In the genomic region with DNA sequence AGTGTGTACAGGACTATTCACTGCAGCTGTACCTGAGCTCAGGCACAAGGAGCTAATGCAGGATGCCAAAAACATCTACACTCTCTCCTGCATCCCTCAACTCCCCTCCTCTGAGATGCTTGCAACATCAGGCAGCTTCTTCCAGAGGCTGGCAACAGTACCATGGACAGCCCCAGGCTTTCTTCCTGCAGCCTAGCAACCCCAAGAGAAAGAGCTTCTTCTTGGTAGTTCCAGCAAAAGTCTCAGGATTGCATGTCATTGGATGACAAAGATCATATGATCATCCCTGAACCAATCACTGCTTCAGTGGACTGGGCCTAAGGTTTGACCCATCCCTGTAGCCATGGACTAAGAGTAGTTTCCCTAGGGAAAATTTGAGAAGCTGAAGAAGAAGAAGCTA, we compare ENCODE assay signal across 15 cellular contexts. TPM values are rescaled to one million over a fixed set of nuclear protein-coding genes. Genes with fewer than 3 reads are reported as not detected.
DNase-seq lines count a peak whose midpoint lies in the region; ATAC-seq, FAIRE-seq and TF ChIP-seq lines count a peak whose summit lies in the region.
"Had no signal": no experiment of that assay in that cellular context is flagged by ENCODE, and none has a peak within 500 bp of the region (broad histone marks: within the 10 kb centered on the region; RNA-seq: fewer than 3 reads in every experiment).

No MANE protein-coding gene starts in this region.

- no TSS peak for BruUV-seq in HCT116 (replicated peaks; lab: Mats Ljungman, UMichigan)

- peaks cover 3% of the 10 kb centered on the region; the same call in 1 of the 2 replicates for H3K9me3 Mint-ChIP-seq in WTC11
- H3K9me3 Mint-ChIP-seq: activated T-cell treated with anti-CD3 and anti-CD28 coated beads, Interleukin-2, amount 50 U/mL, for 24 hours; stimulated activated effector memory CD8-positive, alpha-beta T cell treated with anti-CD3 and anti-CD28 coated beads, Interleukin-12 subunit alpha, Interleukin-12 subunit beta, amount 100 ng/mL, for 72 hours had no signal

- H3K27ac ChIP-seq in A549 (no peak overlapping the region), HCT116 (ENCODE audit: low read depth, low read length) (no peak overlapping the region), tibial artery (no peak overlapping the region)

- H3K27ac Mint-ChIP-seq in WTC11: no peak overlapping the region
- H3K27ac Mint-ChIP-seq: activated T-cell treated with anti-CD3 and anti-CD28 coated beads, Interleukin-2, amount 50 U/mL, for 24 hours; stimulated activated effector memory CD8-positive, alpha-beta T cell treated with anti-CD3 and anti-CD28 coated beads, Interleukin-12 subunit alpha, Interleukin-12 subunit beta, amount 100 ng/mL, for 72 hours had no signal

- H3K4me2 ChIP-seq in A549 (no peak overlapping the region), HCT116 (ENCODE audit: low read length) (no peak overlapping the region)

- H3K4me1 ChIP-seq in A549 (no peaks in the 10 kb centered on the region), HCT116 (ENCODE audit: control insufficient read depth in 1 of 2, insufficient read depth in 2 of 2, low read length in 2 of 2) (peaks cover 3 to 10% of the 10 kb centered on the region in 2 experiments; a peak in 3 of 4 replicates), tibial artery (no peaks in the 10 kb centered on the region)

- H3K9me3 ChIP-seq in A549 (no peaks in the 10 kb centered on the region), HCT116 (ENCODE audit: control insufficient read depth in 1 of 2, insufficient read depth in 1 of 2, low read depth in 1 of 2, low read length in 2 of 2) (no peaks in the 10 kb centered on the region), tibial artery (no peaks in the 10 kb centered on the region)

- H3K9me2 ChIP-seq in HCT116 (ENCODE audit: insufficient read depth): no peaks in the 10 kb centered on the region

- FAIRE-seq in A549 (lab: Jason Lieb, UNC): no peak
- FAIRE-seq: GM18507 had no signal

- no peak overlapping the region for H3K9ac ChIP-seq in HCT116 (ENCODE audit: low read length)

- ATAC-seq in A549 (0 out of 6 replicates have a peak, but pooled peaks of 1 of the 2 experiments have one; percentile 20), HCT116 (no peak), WTC11 (peak; percentile 43), GM21526 (IDR thresholded peaks at IDR 0.05; ENCODE audit: low FRiP score, unreplicated experiment) (no peak)
- ATAC-seq: activated CD4-positive, CD25-positive, alpha-beta regulatory T cell treated with anti-CD3 and anti-CD28 coated beads, Interleukin-2, amount 50 U/mL, for 24 hours; stimulated activated effector memory CD8-positive, alpha-beta T cell treated with anti-CD3 and anti-CD28 coated beads, Interleukin-12 subunit alpha, Interleukin-12 subunit beta, amount 100 ng/mL, for 72 hours had no signal

- DNase-seq in A549 (ENCODE audit: low read depth in 1 of 2, low spot score in 1 of 2): peak in 1 of 2 experiments; percentile 17
- no peak for DNase-seq in HCT116 (ENCODE audit: low read depth, low spot score)
- peak; percentile 28 for DNase-seq in WTC11 (ENCODE audit: low spot score)
- DNase-seq in foreskin melanocyte: peak; percentile 13
- no peak for DNase-seq in T1000 (lab: John Stamatoyannopoulos, UW)
- DNase-seq in T-helper 2 cell: no peak
- DNase-seq in tibial artery: no peak
- DNase-seq: activated T-cell treated with anti-CD3 and anti-CD28 coated beads, Interleukin-2, amount 50 U/mL, for 24 hours; amniotic stem cell; hippocampal formation; NCI-H1694 treated with DMSO at 0.1 percent for 48 hours had no signal

- H3K4me3 Mint-ChIP-seq in WTC11: no peak overlapping the region
- H3K4me3 Mint-ChIP-seq: activated T-cell treated with anti-CD3 and anti-CD28 coated beads, Interleukin-2, amount 50 U/mL, for 24 hours; stimulated activated effector memory CD8-positive, alpha-beta T cell treated with anti-CD3 and anti-CD28 coated beads, Interleukin-12 subunit alpha, Interleukin-12 subunit beta, amount 100 ng/mL, for 72 hours had no signal

- intact Hi-C loops in HCT116 (cut with micrococcal nuclease): no loop called here
- intact Hi-C loops in tibial artery (cut with DNase I; ENCODE audit: low total_unique reads): no loop called here

- CTCF ChIA-PET in A549 (lab: Yijun Ruan, JAX): interaction anchor here (0.9 to 2.7 kb wide), 6 partner anchors 10 to 227 kb away, joined by 3 to 12 read pairs (median 4); no protein-coding TSS in a partner anchor
- CTCF ChIA-PET in HCT116 (lab: Charles Lee): no interaction called here
- CTCF ChIA-PET in WTC11 (lab: Charles Lee): interaction anchor here (1.0 to 1.6 kb wide), 4 partner anchors 8 to 227 kb away, joined by 3 to 18 read pairs (median 4); no protein-coding TSS in a partner anchor

- no peak for TF ChIP-seq EP300 in A549 (IDR thresholded peaks at IDR 0.05)

- H3K36me3 Mint-ChIP-seq in WTC11: no peaks in the 10 kb centered on the region
- H3K36me3 Mint-ChIP-seq: stimulated activated effector memory CD8-positive, alpha-beta T cell treated with anti-CD3 and anti-CD28 coated beads, Interleukin-12 subunit alpha, Interleukin-12 subunit beta, amount 100 ng/mL, for 72 hours had no signal

- H3K4me3 ChIP-seq in A549 (no peak overlapping the region), HCT116 (replicated peaks in 1 of 2; ENCODE audit: low read depth in 1 of 2, low read length in 2 of 2) (no peak overlapping the region), tibial artery (no peak overlapping the region)

- peaks cover 3% of the 10 kb centered on the region for H3K4me1 Mint-ChIP-seq in WTC11

- H3K79me2 ChIP-seq in HCT116 (ENCODE audit: insufficient read depth, low read length): no peaks in the 10 kb centered on the region

- RAD21 ChIA-PET in HCT116 (lab: Charles Lee; ENCODE audit: low non-redundant PET in 1 of 2, low total read pairs in 2 of 2, uncharacterized antibody in 2 of 2, unreplicated experiment in 2 of 2): no interaction called here

- POLR2A ChIA-PET in A549 (lab: Yijun Ruan, JAX) (no interaction called here), HCT116 (lab: Charles Lee) (no interaction called here), WTC11 (lab: Charles Lee) (no interaction called here)

- peaks cover 33% of the 10 kb centered on the region for H3K27me3 Mint-ChIP-seq in WTC11 (ENCODE audit: low read depth)

- TF ChIP-seq POLR2A in A549 (IDR thresholded peaks at IDR 0.05; ENCODE audit: low read length) (no peak), HCT116 (IDR thresholded peaks at IDR 0.05; ENCODE audit: borderline replicate concordance, extremely low read depth, insufficient read depth, insufficient read length) (no peak)

- H2AFZ ChIP-seq in HCT116 (ENCODE audit: low read depth, low read length, poor library complexity, severe bottlenecking): no peak overlapping the region

- TF ChIP-seq CTCF in A549 (IDR thresholded peaks at IDR 0.05) (no peak), HCT116 (IDR thresholded peaks at IDR 0.05 in 2 of 3, conservative IDR thresholded peaks at IDR 0.05 in 1 of 3; ENCODE audit: borderline replicate concordance in 1 of 3, insufficient read depth in 1 of 3, low read depth in 2 of 3, low read length in 2 of 3) (no peak), WTC11 (IDR thresholded peaks at IDR 0.05) (no peak), tibial artery (IDR thresholded peaks at IDR 0.05) (no peak)

- TF ChIP-seq RAD21 in A549 (conservative IDR thresholded peaks at IDR 0.05 in 1 of 2, IDR thresholded peaks at IDR 0.05 in 1 of 2) (no peak), HCT116 (IDR thresholded peaks at IDR 0.05; ENCODE audit: low read depth) (no peak)

- no peaks in the 10 kb centered on the region for H4K20me1 ChIP-seq in HCT116 (ENCODE audit: insufficient read depth)

- H3K36me3 ChIP-seq in HCT116 (ENCODE audit: control insufficient read depth in 1 of 2, insufficient read depth in 2 of 2, low read length in 2 of 2): no peaks in the 10 kb centered on the region
- H3K36me3 ChIP-seq in tibial artery: no peaks in the 10 kb centered on the region

- H3K27me3 ChIP-seq in HCT116 (ENCODE audit: insufficient read depth, low read length): no peaks in the 10 kb centered on the region
- H3K27me3 ChIP-seq in tibial artery: peaks cover 0 to 37% of the 10 kb centered on the region in 2 donors

TF ChIP-seq in WTC11, 78 proteins besides CTCF, POLR2A, EP300 and RAD21:
- TF ChIP-seq, protein P1, sequence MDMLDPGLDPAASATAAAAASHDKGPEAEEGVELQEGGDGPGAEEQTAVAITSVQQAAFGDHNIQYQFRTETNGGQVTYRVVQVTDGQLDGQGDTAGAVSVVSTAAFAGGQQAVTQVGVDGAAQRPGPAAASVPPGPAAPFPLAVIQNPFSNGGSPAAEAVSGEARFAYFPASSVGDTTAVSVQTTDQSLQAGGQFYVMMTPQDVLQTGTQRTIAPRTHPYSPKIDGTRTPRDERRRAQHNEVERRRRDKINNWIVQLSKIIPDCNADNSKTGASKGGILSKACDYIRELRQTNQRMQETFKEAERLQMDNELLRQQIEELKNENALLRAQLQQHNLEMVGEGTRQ (CRISPR knock-in tag; IDR thresholded peaks at IDR 0.05): peak; percentile 59; the same call in 1 of the 2 replicates
- TF ChIP-seq NFYB (CRISPR knock-in tag; conservative IDR thresholded peaks at IDR 0.05; ENCODE audit: low read depth): peak; percentile 43
- no peak for TF ChIP-seq GRHL2 (CRISPR knock-in tag; IDR thresholded peaks at IDR 0.05; ENCODE audit: insufficient replicate concordance, severe bottlenecking)
- no peak for TF ChIP-seq NFATC4 (CRISPR knock-in tag; IDR thresholded peaks at IDR 0.05)
- TF ChIP-seq KAT7 (CRISPR knock-in tag; IDR thresholded peaks at IDR 0.05; ENCODE audit: borderline replicate concordance): no peak

RNA-seq across cellular contexts. Expression of a gene that starts 46.7 kb away (rescaled TPM):
- polyA plus RNA-seq in A549 (2011; rRNA removed) (38.9 and 49.7 TPM in 2 replicates), A549 (2017; fragmentation: RNase III; extraction: RNeasy Plus Mini Kit Qiagen cat#74134 plus additional on column Dnase treatment) (35.8 to 56.4 TPM (median 55.1 TPM) in 3 replicates)
- 17.8 and 19.6 TPM in 2 replicates for polyA plus RNA-seq in A549 (2012; cell fraction: cytosol; rRNA removed)
- polyA plus RNA-seq in A549 (2012; cell fraction: nucleus; rRNA removed): 4.7 and 5.6 TPM in 2 replicates
- polyA minus RNA-seq in A549 (2011; rRNA and poly(A)+ RNA removed): 11.5 and 12.5 TPM in 2 replicates
- total RNA-seq in HCT116 (2021; ENCODE audit: unreplicated experiment) (20.5 TPM), WTC11 (2021) (10.0 to 10.9 TPM (median 10.1 TPM) in 3 replicates)
- 12.3 and 14.2 TPM in 2 replicates for polyA plus RNA-seq in HCT116 (2012)

Comparison
In these comparisons a context has a peak if more than half of its experiments do, and no peak if none do; other contexts are left out.
1. DNase-seq: peak in WTC11 (single experiment) and foreskin melanocyte (single experiment); none in HCT116 (single experiment), T1000 (single experiment), T-helper 2 cell (0 of 5) and tibial artery (0 of 2).